Comparison of ENCODE assay signal across 13 cellular contexts in the genomic region with DNA sequence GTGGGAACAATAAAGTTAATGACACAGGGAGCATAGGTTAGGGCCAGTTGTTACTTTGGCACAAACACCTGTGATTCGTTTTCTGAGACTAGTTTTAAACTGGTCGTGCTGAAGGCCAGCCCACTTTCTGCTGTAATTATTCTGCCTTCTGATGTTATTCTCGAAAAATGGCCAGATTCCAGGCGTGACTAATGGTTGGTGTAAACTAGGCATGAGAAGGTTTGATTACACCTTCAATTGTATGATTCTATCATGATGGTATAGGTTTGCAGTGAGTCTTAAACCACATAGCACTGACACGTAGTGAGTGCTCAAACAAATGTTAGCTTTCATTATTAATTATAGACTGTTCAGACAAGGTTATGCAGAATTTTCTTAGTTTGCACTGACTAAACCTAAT.
DNase-seq lines count a peak whose midpoint lies in the region; TF ChIP-seq lines count a peak whose summit lies in the region.
"Had no signal": no experiment of that assay in that cellular context is flagged by ENCODE, and none has a peak within 500 bp of the region (broad histone marks: within the 10 kb centered on the region; RNA-seq: fewer than 3 reads in every experiment).

No MANE protein-coding gene starts in this region.

- in situ Hi-C loops in astrocyte of the spinal cord (cut with HindIII; ENCODE audit: low sequenced_read_pairs) = no loop called here

- H3K4me3 ChIP-seq in astrocyte of the spinal cord (ENCODE audit: low read depth, low read length) = no peak overlapping the region
- H3K4me3 ChIP-seq: gastroesophageal sphincter, SK-N-MC, skin epidermis had no signal

- DNase-seq in DMS 273 treated with DMSO at 0.1 percent for 48 hours (lab: John Stamatoyannopoulos, UW) = peak; percentile 31
- peak; percentile 37 for DNase-seq in NCI-H1694 treated with DMSO at 0.1 percent for 48 hours (lab: John Stamatoyannopoulos, UW)
- DNase-seq in astrocyte of the spinal cord (ENCODE audit: low read depth, low spot score) = peak; percentile 86
- peak; percentile 20 for DNase-seq in kidney glomerular epithelial cell (lab: John Stamatoyannopoulos, UW)
- DNase-seq in SHP77 treated with DMSO at 0.1 percent for 48 hours (lab: John Stamatoyannopoulos, UW) = no peak
- DNase-seq in NCI-H187 (lab: John Stamatoyannopoulos, UW) = no peak
- no peak for DNase-seq in COR-L47 (lab: John Stamatoyannopoulos, UW)
- no peak for DNase-seq in DMS53 treated with DMSO at 0.1 percent for 48 hours (lab: John Stamatoyannopoulos, UW; ENCODE audit: unreplicated experiment)
- DNase-seq: activated CD4-positive, alpha-beta T cell treated with anti-CD3 and anti-CD28 coated beads, Interleukin-2, amount 50 U/mL, for 48 hours; NCI-H1930 had no signal

- TF ChIP-seq CTCF in astrocyte of the spinal cord (IDR thresholded peaks at IDR 0.05; ENCODE audit: low read depth, low read length) = no peak

Comparison
In these comparisons a context has a peak if more than half of its experiments do, and no peak if none do; other contexts are left out.
1. DNase-seq: peak in DMS 273 treated with DMSO at 0.1 percent for 48 hours (single experiment), NCI-H1694 treated with DMSO at 0.1 percent for 48 hours (single experiment), astrocyte of the spinal cord (single experiment) and kidney glomerular epithelial cell (single experiment); none in SHP77 treated with DMSO at 0.1 percent for 48 hours (single experiment), NCI-H187 (0 of 2), COR-L47 (single experiment) and DMS53 treated with DMSO at 0.1 percent for 48 hours (single experiment).